In the genomic region with DNA sequence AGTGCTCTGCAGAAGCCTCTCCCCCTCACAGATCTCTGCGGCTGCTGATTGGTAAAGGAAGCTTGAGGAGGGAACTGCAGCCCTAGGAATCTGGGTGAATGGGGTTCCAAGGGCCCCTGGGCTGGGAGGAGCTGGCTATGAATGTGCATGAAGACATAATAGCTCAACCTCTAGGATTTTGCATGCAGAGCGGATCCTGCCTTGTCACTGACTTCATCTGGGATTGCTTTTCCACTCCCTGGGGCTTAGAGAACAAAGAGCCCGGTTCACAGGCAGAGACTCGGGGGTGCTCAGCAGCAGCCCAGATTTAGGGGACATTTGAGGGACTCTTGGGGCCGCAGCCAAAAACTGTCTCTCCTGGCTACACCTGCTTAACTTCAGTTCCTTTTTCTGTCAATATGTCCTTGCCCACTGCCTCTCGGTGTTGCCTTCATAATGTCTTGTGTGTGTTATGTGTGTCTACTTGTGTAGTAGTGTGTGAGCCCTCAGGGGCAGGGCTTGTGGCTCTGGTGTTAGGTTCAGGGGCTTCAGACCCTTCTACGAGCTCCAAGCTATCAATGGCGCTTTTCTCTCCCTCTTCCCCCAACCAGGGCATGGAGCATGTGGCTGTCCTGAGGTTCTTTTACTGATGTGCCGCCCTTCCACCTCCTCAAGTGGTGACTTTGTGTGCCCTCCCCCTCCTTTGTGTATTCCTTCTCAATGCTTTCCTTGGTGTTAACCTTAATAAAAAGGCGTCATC, we compare ENCODE assay signal across 13 cellular contexts. TPM values are rescaled to one million over a fixed set of nuclear protein-coding genes. Genes with fewer than 3 reads are reported as not detected.
DNase-seq lines count a peak whose midpoint lies in the region; ATAC-seq, FAIRE-seq and TF ChIP-seq lines count a peak whose summit lies in the region.
"Had no signal": no experiment of that assay in that cellular context is flagged by ENCODE, and none has a peak within 500 bp of the region (broad histone marks: within the 10 kb centered on the region; RNA-seq: fewer than 3 reads in every experiment).

No MANE protein-coding gene starts in this region.

- BruUV-seq in GM12878 (replicated peaks; lab: Mats Ljungman, UMichigan), result no TSS peak

- no peaks in the 10 kb centered on the region for H4K20me1 ChIP-seq in GM12878 (ENCODE audit: control insufficient read depth, insufficient read depth)

- H3K4me2 ChIP-seq in GM12878 (ENCODE audit: control insufficient read depth, insufficient read depth), result no peak overlapping the region

- intact Hi-C loops in GM12878 (cut with micrococcal nuclease; ENCODE audit: unreplicated experiment), result loop anchor here (5.0 kb wide), 1 partner anchor 432 kb away; no protein-coding TSS in a partner anchor
- intact Hi-C loops in ascending aorta (cut with DNase I), result loop anchor here (10.0 kb wide), 2 partner anchors 221 to 811 kb away; partner anchors contain the start of gene TMEM106C

- H3K4me3 Mint-ChIP-seq in memory B cell, result peak overlapping the region; percentile 48

- no peak for TF ChIP-seq CTCF in GM12878 (IDR thresholded peaks at IDR 0.05 in 2 of 3, conservative IDR thresholded peaks at IDR 0.05 in 1 of 3; ENCODE audit: control insufficient read depth in 2 of 3, extremely low read depth in 1 of 3, insufficient read depth in 1 of 3, low read depth in 3 of 3, low read length in 3 of 3)
- TF ChIP-seq CTCF in ascending aorta (IDR thresholded peaks at IDR 0.05), result no peak

- TF ChIP-seq RAD21 in GM12878 (IDR thresholded peaks at IDR 0.05; ENCODE audit: insufficient read depth, low read depth, low read length), result no peak

- whole genome bisulfite sequencing in GM12878 (ENCODE audit: insufficient coverage, insufficient replicate concordance, low lambda C conversion rate, missing lambda C conversion rate), result 25% methylated on average over 10 of the region's 10 CpGs

- no peaks in the 10 kb centered on the region for H3K9me3 Mint-ChIP-seq in memory B cell

- no peak overlapping the region for H3K27ac Mint-ChIP-seq in memory B cell

- H3K27ac ChIP-seq in GM12878 (ENCODE audit: control insufficient read depth, insufficient read depth), result no peak overlapping the region
- no peak overlapping the region for H3K27ac ChIP-seq in ascending aorta

- H3K36me3 Mint-ChIP-seq in memory B cell, result no peaks in the 10 kb centered on the region

- SMC1A ChIA-PET in GM12878 (lab: Charles Lee; ENCODE audit: uncharacterized antibody, unreplicated experiment), result interaction anchor here (0.6 to 0.7 kb wide), 2 partner anchors 9 to 69 kb away, joined by 3 read pairs; no protein-coding TSS in a partner anchor

- H3K36me3 ChIP-seq in GM12878 (ENCODE audit: control insufficient read depth in 2 of 2, insufficient read depth in 2 of 2, low read length in 1 of 2), result no peaks in the 10 kb centered on the region
- no peaks in the 10 kb centered on the region for H3K36me3 ChIP-seq in ascending aorta

- TF ChIP-seq POLR2A in GM12878 (IDR thresholded peaks at IDR 0.05; ENCODE audit: low read depth, low read length), result no peak

- CTCF ChIA-PET in GM12878 (lab: Yijun Ruan, JAX), result interaction anchor here (1.0 to 1.4 kb wide), 3 partner anchors 13 to 37 kb away, joined by 4 to 8 read pairs (median 4); partner anchors contain the start of gene ASB8
- CTCF ChIA-PET in HEK293T (lab: Yijun Ruan, JAX), result no interaction called here

- no peak overlapping the region for H2AFZ ChIP-seq in GM12878 (ENCODE audit: control insufficient read depth, low read depth, low read length)

- H3K9me3 ChIP-seq in GM12878 (replicated peaks; ENCODE audit: control insufficient read depth, insufficient read depth, low read length) (no peaks in the 10 kb centered on the region; the same call in 2 of the 3 replicates), ascending aorta (no peaks in the 10 kb centered on the region)

- RAD21 ChIA-PET in GM12878 (lab: Charles Lee; ENCODE audit: unreplicated experiment), result no interaction called here

- no peak overlapping the region for H3K9ac ChIP-seq in GM12878 (ENCODE audit: control insufficient read depth, insufficient read depth, low read length)

- H3K4me3 ChIP-seq in GM12878 (no peak overlapping the region), ascending aorta (peak overlapping the region in 1 of 2 donors; percentile 89)

- peak; percentile 43 for DNase-seq in Ammon's horn (ENCODE audit: low spot score)
- no peak for DNase-seq in GM12878 (ENCODE audit: low read depth, low spot score)
- peak in 1 of 2 donors; percentile 9 for DNase-seq in memory B cell (ENCODE audit: low spot score in 2 of 2)
- DNase-seq in ascending aorta (ENCODE audit: low spot score in 2 of 2), result no peak
- DNase-seq in NCI-H187 (lab: John Stamatoyannopoulos, UW), result no peak
- DNase-seq in HEK293T (ENCODE audit: extremely low spot score), result no peak
- DNase-seq in GF-D8 (lab: John Stamatoyannopoulos, UW), result no peak
- DNase-seq: activated CD8-positive, alpha-beta memory T cell treated with anti-CD3 and anti-CD28 coated beads, Interleukin-2, amount 50 U/mL, for 4 hours; NCI-H2081; SIG-M5 had no signal

- no peak for FAIRE-seq in GM12878 (lab: Jason Lieb, UNC)
- FAIRE-seq: colon had no signal

- H3K4me1 ChIP-seq in GM12878 (ENCODE audit: control insufficient read depth, insufficient read depth, low read length) (peaks cover 5% of the 10 kb centered on the region), ascending aorta (peaks cover 4 to 8% of the 10 kb centered on the region in 2 donors)

- H3K27me3 ChIP-seq in GM12878 (replicated peaks in 1 of 2; ENCODE audit: control insufficient read depth in 2 of 2, insufficient read depth in 2 of 2, low read length in 1 of 2) (peaks cover 9 to 12% of the 10 kb centered on the region in 2 experiments), ascending aorta (no peaks in the 10 kb centered on the region)

- peaks cover 12% of the 10 kb centered on the region for H3K27me3 Mint-ChIP-seq in memory B cell

- peaks cover 16% of the 10 kb centered on the region for H3K4me1 Mint-ChIP-seq in memory B cell

- POLR2A ChIA-PET in GM12878 (lab: Charles Lee) (no interaction called here), HEK293T (lab: Yijun Ruan, JAX) (no interaction called here)

- H3K79me2 ChIP-seq in GM12878 (ENCODE audit: control insufficient read depth, insufficient read depth, low read length), result no peaks in the 10 kb centered on the region

- no peak for TF ChIP-seq EP300 in GM12878 (IDR thresholded peaks at IDR 0.05; ENCODE audit: borderline replicate concordance in 1 of 2, control insufficient read depth in 1 of 2, low read depth in 2 of 2, low read length in 2 of 2)

- in situ Hi-C loops in GM12878 (cut with MboI), result no loop called here

- ATAC-seq in GM18868 (IDR thresholded peaks at IDR 0.05; ENCODE audit: unreplicated experiment) (peak; percentile 31), GM12878 (peak; percentile 36), memory B cell (ENCODE audit: low read depth) (peak; percentile 36)

RNA-seq across cellular contexts. Expression of gene CCDC184, which starts 1.9 kb away (rescaled TPM):
- total RNA-seq in GM12878 (2013; cell fraction: nucleolus; rRNA removed), result not detected in 2 replicates
- total RNA-seq in GM12878 (2014; rRNA removed) (not detected in 2 replicates), GM12878 (2014; rRNA removed; fragmentation: Illumina TruSeq; extraction: Trizol) (not detected in 2 replicates), GM12878 (2021) (not detected in 2 replicates), ascending aorta (1.6 TPM)
- polyA plus RNA-seq in GM12878 (2011; ENCODE audit: low read depth), result not detected
- polyA plus RNA-seq in GM12878 (2011; rRNA removed) (not detected in 2 replicates), GM12878 (2014; fragmentation: Illumina TruSeq; extraction: Trizol) (not detected in 2 replicates), GM12878 (2014; fragmentation: Nextera tagmentation; extraction: Ambion mirVana) (not detected), GM12878 (2014; rRNA removed) (not detected in 2 replicates), GM12878 (2016; fragmentation: Nextera tagmentation; extraction: Ambion mirVana) (not detected)
- polyA plus RNA-seq in GM12878 (2011; cell fraction: cytosol; rRNA removed), result 0.01 TPM in 1 of 2 replicates, not detected in the other
- not detected in 2 replicates for polyA plus RNA-seq in GM12878 (2011; cell fraction: nucleus; rRNA removed)
- polyA plus RNA-seq in GM12878 (2012), result not detected in 2 replicates
- not detected in 2 replicates for polyA minus RNA-seq in GM12878 (2011; rRNA and poly(A)+ RNA removed)
- polyA minus RNA-seq in GM12878 (2011; cell fraction: cytosol; rRNA and poly(A)+ RNA removed), result not detected in 2 replicates
- not detected in 2 replicates for polyA minus RNA-seq in GM12878 (2011; cell fraction: nucleus; rRNA and poly(A)+ RNA removed)

RNA-seq across cellular contexts. Expression of gene OR10AD1, which starts 17.7 kb away (rescaled TPM):
- total RNA-seq in GM12878 (2013; cell fraction: nucleolus; rRNA removed), result not detected in 2 replicates
- total RNA-seq in GM12878 (2014; rRNA removed) (not detected in 2 replicates), GM12878 (2014; rRNA removed; fragmentation: Illumina TruSeq; extraction: Trizol) (not detected in 2 replicates), GM12878 (2021) (not detected in 2 replicates), ascending aorta (not detected)
- not detected for polyA plus RNA-seq in GM12878 (2011; ENCODE audit: low read depth)
- polyA plus RNA-seq in GM12878 (2011; rRNA removed) (not detected in 2 replicates), GM12878 (2014; fragmentation: Illumina TruSeq; extraction: Trizol) (not detected in 2 replicates), GM12878 (2014; fragmentation: Nextera tagmentation; extraction: Ambion mirVana) (under 1 TPM in 1 of 2 experiments, not detected in 1; 0.04 TPM), GM12878 (2014; rRNA removed) (not detected in 2 replicates), GM12878 (2016; fragmentation: Nextera tagmentation; extraction: Ambion mirVana) (under 1 TPM in 1 of 2 experiments, not detected in 1; 0.12 TPM)
- polyA plus RNA-seq in GM12878 (2011; cell fraction: cytosol; rRNA removed), result not detected in 2 replicates
- polyA plus RNA-seq in GM12878 (2011; cell fraction: nucleus; rRNA removed), result not detected in 2 replicates
- 0.14 TPM in 1 of 2 replicates, not detected in the other for polyA plus RNA-seq in GM12878 (2012)
- not detected in 2 replicates for polyA minus RNA-seq in GM12878 (2011; rRNA and poly(A)+ RNA removed)
- not detected in 2 replicates for polyA minus RNA-seq in GM12878 (2011; cell fraction: cytosol; rRNA and poly(A)+ RNA removed)
- not detected in 2 replicates for polyA minus RNA-seq in GM12878 (2011; cell fraction: nucleus; rRNA and poly(A)+ RNA removed)
- total RNA-seq: renal cortical epithelial cell had no signal

RNA-seq across cellular contexts. Expression of gene ASB8, which starts 28.0 kb away (rescaled TPM):
- total RNA-seq in GM12878 (2013; cell fraction: nucleolus; rRNA removed), result 40.2 and 42.5 TPM in 2 replicates
- total RNA-seq in GM12878 (2014; rRNA removed) (28.8 and 38.5 TPM in 2 replicates), GM12878 (2014; rRNA removed; fragmentation: Illumina TruSeq; extraction: Trizol) (22.8 and 23.7 TPM in 2 replicates), GM12878 (2021) (28.7 and 29.3 TPM in 2 replicates), ascending aorta (23.7 TPM)
- 24.7 TPM for polyA plus RNA-seq in GM12878 (2011; ENCODE audit: low read depth)
- polyA plus RNA-seq in GM12878 (2011; rRNA removed) (45.5 and 48.0 TPM in 2 replicates), GM12878 (2014; fragmentation: Illumina TruSeq; extraction: Trizol) (28.1 and 29.2 TPM in 2 replicates), GM12878 (2014; fragmentation: Nextera tagmentation; extraction: Ambion mirVana) (10 to 100 TPM; 28.3 to 30.3 TPM), GM12878 (2014; rRNA removed) (21.2 and 25.1 TPM in 2 replicates), GM12878 (2016; fragmentation: Nextera tagmentation; extraction: Ambion mirVana) (10 to 100 TPM; 30.2 to 32.4 TPM)
- polyA plus RNA-seq in GM12878 (2011; cell fraction: cytosol; rRNA removed), result 39.1 and 42.8 TPM in 2 replicates
- polyA plus RNA-seq in GM12878 (2011; cell fraction: nucleus; rRNA removed), result 15.0 and 16.0 TPM in 2 replicates
- 24.1 and 25.9 TPM in 2 replicates for polyA plus RNA-seq in GM12878 (2012)
- polyA minus RNA-seq in GM12878 (2011; rRNA and poly(A)+ RNA removed), result 31.9 and 38.9 TPM in 2 replicates
- 16.3 and 22.4 TPM in 2 replicates for polyA minus RNA-seq in GM12878 (2011; cell fraction: cytosol; rRNA and poly(A)+ RNA removed)
- polyA minus RNA-seq in GM12878 (2011; cell fraction: nucleus; rRNA and poly(A)+ RNA removed), result 14.0 and 21.0 TPM in 2 replicates
